Comparison of ENCODE assay signal across 1 cellular context in the genomic region with DNA sequence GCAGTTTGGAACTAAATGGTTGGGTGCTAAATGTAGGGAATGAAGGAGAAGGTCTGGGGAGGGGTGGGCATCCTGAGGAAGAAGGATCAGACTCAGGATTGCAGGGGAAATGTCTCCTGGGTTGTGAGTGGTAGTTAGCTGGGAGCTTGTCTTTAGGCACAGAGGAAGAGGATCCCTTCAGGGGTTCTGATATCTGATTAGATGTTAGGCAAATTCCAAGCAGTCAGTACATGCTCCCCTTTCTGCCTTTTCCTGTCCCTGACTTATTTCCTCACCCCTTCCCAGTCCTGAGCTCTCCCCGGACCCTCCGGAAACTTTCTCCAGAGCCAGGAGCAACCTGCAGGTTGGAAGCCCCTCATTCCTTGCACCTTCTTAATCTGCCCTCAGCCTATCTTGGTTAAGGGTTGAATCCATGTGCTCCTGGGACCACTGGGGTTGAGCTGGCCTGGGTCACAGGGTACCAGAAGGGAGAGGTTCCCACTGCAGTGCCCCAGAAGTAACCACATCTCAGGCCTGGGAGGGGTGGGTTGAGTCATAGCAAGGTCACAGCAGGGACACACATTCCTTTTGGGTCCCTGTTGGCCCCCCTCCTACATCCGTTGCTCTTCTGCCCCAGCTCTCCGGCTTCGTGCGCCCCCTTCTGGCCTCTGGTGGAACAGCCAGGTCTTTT.
A peak's percentile ranks its signal among the peaks of the same experiment; 100 is the strongest.
TF ChIP-seq lines count a peak whose summit lies in the region.

No MANE protein-coding gene starts in this region.

TF ChIP-seq in HepG2, 621 proteins besides CTCF, POLR2A, EP300 and RAD21 (continued from another document and continues in another):
- 0 out of 2 replicates have a peak, but pooled peaks have one; percentile 21 for TF ChIP-seq ZSCAN29 (CRISPR knock-in tag; conservative IDR thresholded peaks at IDR 0.05)
- no peak for TF ChIP-seq ZFP36L1 (CRISPR knock-in tag; IDR thresholded peaks at IDR 0.05)
- TF ChIP-seq, protein P1, sequence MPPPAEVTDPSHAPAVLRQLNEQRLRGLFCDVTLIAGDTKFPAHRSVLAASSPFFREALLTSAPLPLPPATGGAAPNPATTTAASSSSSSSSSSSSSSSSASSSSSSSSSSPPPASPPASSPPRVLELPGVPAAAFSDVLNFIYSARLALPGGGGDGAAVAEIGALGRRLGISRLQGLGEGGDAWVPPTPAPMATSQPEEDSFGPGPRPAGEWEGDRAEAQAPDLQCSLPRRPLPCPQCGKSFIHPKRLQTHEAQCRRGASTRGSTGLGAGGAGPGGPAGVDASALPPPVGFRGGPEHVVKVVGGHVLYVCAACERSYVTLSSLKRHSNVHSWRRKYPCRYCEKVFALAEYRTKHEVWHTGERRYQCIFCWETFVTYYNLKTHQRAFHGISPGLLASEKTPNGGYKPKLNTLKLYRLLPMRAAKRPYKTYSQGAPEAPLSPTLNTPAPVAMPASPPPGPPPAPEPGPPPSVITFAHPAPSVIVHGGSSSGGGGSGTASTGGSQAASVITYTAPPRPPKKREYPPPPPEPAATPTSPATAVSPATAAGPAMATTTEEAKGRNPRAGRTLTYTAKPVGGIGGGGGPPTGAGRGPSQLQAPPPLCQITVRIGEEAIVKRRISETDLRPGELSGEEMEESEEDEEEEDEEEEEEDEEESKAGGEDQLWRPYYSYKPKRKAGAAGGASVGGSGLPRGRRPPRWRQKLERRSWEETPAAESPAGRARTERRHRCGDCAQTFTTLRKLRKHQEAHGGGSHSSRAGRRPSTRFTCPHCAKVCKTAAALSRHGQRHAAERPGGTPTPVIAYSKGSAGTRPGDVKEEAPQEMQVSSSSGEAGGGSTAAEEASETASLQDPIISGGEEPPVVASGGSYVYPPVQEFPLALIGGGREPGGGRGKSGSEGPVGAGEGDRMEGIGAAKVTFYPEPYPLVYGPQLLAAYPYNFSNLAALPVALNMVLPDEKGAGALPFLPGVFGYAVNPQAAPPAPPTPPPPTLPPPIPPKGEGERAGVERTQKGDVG (CRISPR knock-in tag; IDR thresholded peaks at IDR 0.05; ENCODE audit: borderline replicate concordance), result no peak
- no peak for TF ChIP-seq ZNF235 (CRISPR knock-in tag; IDR thresholded peaks at IDR 0.05; ENCODE audit: borderline replicate concordance)
- TF ChIP-seq, protein P2, sequence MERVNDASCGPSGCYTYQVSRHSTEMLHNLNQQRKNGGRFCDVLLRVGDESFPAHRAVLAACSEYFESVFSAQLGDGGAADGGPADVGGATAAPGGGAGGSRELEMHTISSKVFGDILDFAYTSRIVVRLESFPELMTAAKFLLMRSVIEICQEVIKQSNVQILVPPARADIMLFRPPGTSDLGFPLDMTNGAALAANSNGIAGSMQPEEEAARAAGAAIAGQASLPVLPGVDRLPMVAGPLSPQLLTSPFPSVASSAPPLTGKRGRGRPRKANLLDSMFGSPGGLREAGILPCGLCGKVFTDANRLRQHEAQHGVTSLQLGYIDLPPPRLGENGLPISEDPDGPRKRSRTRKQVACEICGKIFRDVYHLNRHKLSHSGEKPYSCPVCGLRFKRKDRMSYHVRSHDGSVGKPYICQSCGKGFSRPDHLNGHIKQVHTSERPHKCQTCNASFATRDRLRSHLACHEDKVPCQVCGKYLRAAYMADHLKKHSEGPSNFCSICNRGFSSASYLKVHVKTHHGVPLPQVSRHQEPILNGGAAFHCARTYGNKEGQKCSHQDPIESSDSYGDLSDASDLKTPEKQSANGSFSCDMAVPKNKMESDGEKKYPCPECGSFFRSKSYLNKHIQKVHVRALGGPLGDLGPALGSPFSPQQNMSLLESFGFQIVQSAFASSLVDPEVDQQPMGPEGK (CRISPR knock-in tag; IDR thresholded peaks at IDR 0.05), result peak; percentile 98
- no peak for TF ChIP-seq KLF13 (CRISPR knock-in tag; IDR thresholded peaks at IDR 0.05)
- no peak for TF ChIP-seq ZNF224 (CRISPR knock-in tag; IDR thresholded peaks at IDR 0.05)
- TF ChIP-seq, protein P3, sequence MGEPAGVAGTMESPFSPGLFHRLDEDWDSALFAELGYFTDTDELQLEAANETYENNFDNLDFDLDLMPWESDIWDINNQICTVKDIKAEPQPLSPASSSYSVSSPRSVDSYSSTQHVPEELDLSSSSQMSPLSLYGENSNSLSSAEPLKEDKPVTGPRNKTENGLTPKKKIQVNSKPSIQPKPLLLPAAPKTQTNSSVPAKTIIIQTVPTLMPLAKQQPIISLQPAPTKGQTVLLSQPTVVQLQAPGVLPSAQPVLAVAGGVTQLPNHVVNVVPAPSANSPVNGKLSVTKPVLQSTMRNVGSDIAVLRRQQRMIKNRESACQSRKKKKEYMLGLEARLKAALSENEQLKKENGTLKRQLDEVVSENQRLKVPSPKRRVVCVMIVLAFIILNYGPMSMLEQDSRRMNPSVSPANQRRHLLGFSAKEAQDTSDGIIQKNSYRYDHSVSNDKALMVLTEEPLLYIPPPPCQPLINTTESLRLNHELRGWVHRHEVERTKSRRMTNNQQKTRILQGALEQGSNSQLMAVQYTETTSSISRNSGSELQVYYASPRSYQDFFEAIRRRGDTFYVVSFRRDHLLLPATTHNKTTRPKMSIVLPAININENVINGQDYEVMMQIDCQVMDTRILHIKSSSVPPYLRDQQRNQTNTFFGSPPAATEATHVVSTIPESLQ (CRISPR knock-in tag; conservative IDR thresholded peaks at IDR 0.05), result no peak
- TF ChIP-seq POLR2G (IDR thresholded peaks at IDR 0.05; ENCODE audit: low read depth, low read length), result peak; percentile 39; the same call in 1 of the 2 replicates
- TF ChIP-seq ZFP41 (CRISPR knock-in tag; IDR thresholded peaks at IDR 0.05; ENCODE audit: borderline replicate concordance), result no peak
- TF ChIP-seq, protein P4, sequence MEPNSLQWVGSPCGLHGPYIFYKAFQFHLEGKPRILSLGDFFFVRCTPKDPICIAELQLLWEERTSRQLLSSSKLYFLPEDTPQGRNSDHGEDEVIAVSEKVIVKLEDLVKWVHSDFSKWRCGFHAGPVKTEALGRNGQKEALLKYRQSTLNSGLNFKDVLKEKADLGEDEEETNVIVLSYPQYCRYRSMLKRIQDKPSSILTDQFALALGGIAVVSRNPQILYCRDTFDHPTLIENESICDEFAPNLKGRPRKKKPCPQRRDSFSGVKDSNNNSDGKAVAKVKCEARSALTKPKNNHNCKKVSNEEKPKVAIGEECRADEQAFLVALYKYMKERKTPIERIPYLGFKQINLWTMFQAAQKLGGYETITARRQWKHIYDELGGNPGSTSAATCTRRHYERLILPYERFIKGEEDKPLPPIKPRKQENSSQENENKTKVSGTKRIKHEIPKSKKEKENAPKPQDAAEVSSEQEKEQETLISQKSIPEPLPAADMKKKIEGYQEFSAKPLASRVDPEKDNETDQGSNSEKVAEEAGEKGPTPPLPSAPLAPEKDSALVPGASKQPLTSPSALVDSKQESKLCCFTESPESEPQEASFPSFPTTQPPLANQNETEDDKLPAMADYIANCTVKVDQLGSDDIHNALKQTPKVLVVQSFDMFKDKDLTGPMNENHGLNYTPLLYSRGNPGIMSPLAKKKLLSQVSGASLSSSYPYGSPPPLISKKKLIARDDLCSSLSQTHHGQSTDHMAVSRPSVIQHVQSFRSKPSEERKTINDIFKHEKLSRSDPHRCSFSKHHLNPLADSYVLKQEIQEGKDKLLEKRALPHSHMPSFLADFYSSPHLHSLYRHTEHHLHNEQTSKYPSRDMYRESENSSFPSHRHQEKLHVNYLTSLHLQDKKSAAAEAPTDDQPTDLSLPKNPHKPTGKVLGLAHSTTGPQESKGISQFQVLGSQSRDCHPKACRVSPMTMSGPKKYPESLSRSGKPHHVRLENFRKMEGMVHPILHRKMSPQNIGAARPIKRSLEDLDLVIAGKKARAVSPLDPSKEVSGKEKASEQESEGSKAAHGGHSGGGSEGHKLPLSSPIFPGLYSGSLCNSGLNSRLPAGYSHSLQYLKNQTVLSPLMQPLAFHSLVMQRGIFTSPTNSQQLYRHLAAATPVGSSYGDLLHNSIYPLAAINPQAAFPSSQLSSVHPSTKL (CRISPR knock-in tag; IDR thresholded peaks at IDR 0.05), result peak; percentile 63
- peak; percentile 78 for TF ChIP-seq SAP130 (CRISPR knock-in tag; IDR thresholded peaks at IDR 0.05; ENCODE audit: low read depth)
- peak; percentile 93 for TF ChIP-seq TEAD3 (CRISPR knock-in tag; optimal IDR thresholded peaks at IDR 0.05; ENCODE audit: borderline replicate concordance)
- no peak for TF ChIP-seq ZNF282 (IDR thresholded peaks at IDR 0.05; ENCODE audit: partially characterized antibody)
- TF ChIP-seq, protein P5, sequence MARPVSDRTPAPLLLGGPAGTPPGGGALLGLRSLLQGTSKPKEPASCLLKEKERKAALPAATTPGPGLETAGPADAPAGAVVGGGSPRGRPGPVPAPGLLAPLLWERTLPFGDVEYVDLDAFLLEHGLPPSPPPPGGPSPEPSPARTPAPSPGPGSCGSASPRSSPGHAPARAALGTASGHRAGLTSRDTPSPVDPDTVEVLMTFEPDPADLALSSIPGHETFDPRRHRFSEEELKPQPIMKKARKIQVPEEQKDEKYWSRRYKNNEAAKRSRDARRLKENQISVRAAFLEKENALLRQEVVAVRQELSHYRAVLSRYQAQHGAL (CRISPR knock-in tag; IDR thresholded peaks at IDR 0.05; ENCODE audit: not compliant biosample characterization), result no peak
- no peak for TF ChIP-seq GFI1 (CRISPR knock-in tag; IDR thresholded peaks at IDR 0.05; ENCODE audit: borderline replicate concordance)
- TF ChIP-seq PLRG1 (conservative IDR thresholded peaks at IDR 0.05), result no peak
- no peak for TF ChIP-seq AHR (CRISPR knock-in tag; IDR thresholded peaks at IDR 0.05)
- no peak for TF ChIP-seq ZNF20 (CRISPR knock-in tag; IDR thresholded peaks at IDR 0.05)
- TF ChIP-seq ZNF530 (CRISPR knock-in tag; IDR thresholded peaks at IDR 0.05; ENCODE audit: low read depth), result no peak
- no peak for TF ChIP-seq ARNTL (CRISPR knock-in tag; IDR thresholded peaks at IDR 0.05)
- TF ChIP-seq SATB2 (CRISPR knock-in tag; IDR thresholded peaks at IDR 0.05), result no peak
- no peak for TF ChIP-seq ZNF180 (CRISPR knock-in tag; IDR thresholded peaks at IDR 0.05; ENCODE audit: borderline replicate concordance, low read depth)
- TF ChIP-seq SNAPC2 (CRISPR knock-in tag; IDR thresholded peaks at IDR 0.05), result no peak
- TF ChIP-seq GABPB1 (CRISPR knock-in tag; IDR thresholded peaks at IDR 0.05), result peak; percentile 47
- TF ChIP-seq KAT8 (CRISPR knock-in tag; IDR thresholded peaks at IDR 0.05), result 0 out of 2 replicates have a peak, but pooled peaks have one; percentile 36
- TF ChIP-seq ZNF543 (CRISPR knock-in tag; IDR thresholded peaks at IDR 0.05), result no peak
- TF ChIP-seq ZFP1 (CRISPR knock-in tag; IDR thresholded peaks at IDR 0.05), result no peak
- no peak for TF ChIP-seq CEBPB (IDR thresholded peaks at IDR 0.05; ENCODE audit: borderline replicate concordance, low read depth, low read length)
- TF ChIP-seq, protein P6, sequence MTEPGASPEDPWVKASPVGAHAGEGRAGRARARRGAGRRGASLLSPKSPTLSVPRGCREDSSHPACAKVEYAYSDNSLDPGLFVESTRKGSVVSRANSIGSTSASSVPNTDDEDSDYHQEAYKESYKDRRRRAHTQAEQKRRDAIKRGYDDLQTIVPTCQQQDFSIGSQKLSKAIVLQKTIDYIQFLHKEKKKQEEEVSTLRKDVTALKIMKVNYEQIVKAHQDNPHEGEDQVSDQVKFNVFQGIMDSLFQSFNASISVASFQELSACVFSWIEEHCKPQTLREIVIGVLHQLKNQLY (CRISPR knock-in tag; IDR thresholded peaks at IDR 0.05), result no peak
- no peak for TF ChIP-seq GABPA (IDR thresholded peaks at IDR 0.05; ENCODE audit: low read depth, low read length)
- peak; percentile 29; the same call in 1 of the 2 replicates for TF ChIP-seq GABPA (CRISPR knock-in tag; IDR thresholded peaks at IDR 0.05; ENCODE audit: low read depth)
- TF ChIP-seq ZNF326 (CRISPR knock-in tag; IDR thresholded peaks at IDR 0.05; ENCODE audit: borderline replicate concordance), result no peak
- TF ChIP-seq FOSL2 (CRISPR knock-in tag; IDR thresholded peaks at IDR 0.05), result peak; percentile 94
- TF ChIP-seq ZNF605 (CRISPR knock-in tag; IDR thresholded peaks at IDR 0.05), result no peak
- 0 out of 2 replicates have a peak, but pooled peaks have one; percentile 20 for TF ChIP-seq BCL6 (CRISPR knock-in tag; IDR thresholded peaks at IDR 0.05)
- TF ChIP-seq ZSCAN31 (CRISPR knock-in tag; IDR thresholded peaks at IDR 0.05; ENCODE audit: low read depth), result no peak
- TF ChIP-seq SMAD3 (CRISPR knock-in tag; IDR thresholded peaks at IDR 0.05), result no peak
- TF ChIP-seq, protein P7, sequence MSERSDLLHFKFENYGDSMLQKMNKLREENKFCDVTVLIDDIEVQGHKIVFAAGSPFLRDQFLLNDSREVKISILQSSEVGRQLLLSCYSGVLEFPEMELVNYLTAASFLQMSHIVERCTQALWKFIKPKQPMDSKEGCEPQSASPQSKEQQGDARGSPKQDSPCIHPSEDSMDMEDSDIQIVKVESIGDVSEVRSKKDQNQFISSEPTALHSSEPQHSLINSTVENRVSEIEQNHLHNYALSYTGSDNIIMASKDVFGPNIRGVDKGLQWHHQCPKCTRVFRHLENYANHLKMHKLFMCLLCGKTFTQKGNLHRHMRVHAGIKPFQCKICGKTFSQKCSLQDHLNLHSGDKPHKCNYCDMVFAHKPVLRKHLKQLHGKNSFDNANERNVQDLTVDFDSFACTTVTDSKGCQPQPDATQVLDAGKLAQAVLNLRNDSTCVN (CRISPR knock-in tag; IDR thresholded peaks at IDR 0.05; ENCODE audit: borderline replicate concordance), result no peak
- no peak for TF ChIP-seq CENPX (CRISPR knock-in tag; IDR thresholded peaks at IDR 0.05)
- no peak for TF ChIP-seq IKZF1 (IDR thresholded peaks at IDR 0.05)
- TF ChIP-seq HNF4A (CRISPR knock-in tag; IDR thresholded peaks at IDR 0.05), result peak; percentile 40; the same call in 1 of the 2 replicates
- TF ChIP-seq ZBTB1 (CRISPR knock-in tag; IDR thresholded peaks at IDR 0.05; ENCODE audit: borderline replicate concordance), result no peak
- peak; percentile 64; the same call in 1 of the 2 replicates for TF ChIP-seq RCOR2 (CRISPR knock-in tag; IDR thresholded peaks at IDR 0.05)
- no peak for TF ChIP-seq FOXO1 (CRISPR knock-in tag; IDR thresholded peaks at IDR 0.05)
- TF ChIP-seq ZNF652 (CRISPR knock-in tag; IDR thresholded peaks at IDR 0.05; ENCODE audit: borderline replicate concordance, low read depth), result no peak
- no peak for TF ChIP-seq ZNF432 (CRISPR knock-in tag; IDR thresholded peaks at IDR 0.05; ENCODE audit: borderline replicate concordance)
- peak; percentile 24; the same call in 1 of the 2 replicates for TF ChIP-seq MEF2D (CRISPR knock-in tag; IDR thresholded peaks at IDR 0.05)
- TF ChIP-seq MTA3 (CRISPR knock-in tag; IDR thresholded peaks at IDR 0.05), result no peak
- TF ChIP-seq, protein P8, sequence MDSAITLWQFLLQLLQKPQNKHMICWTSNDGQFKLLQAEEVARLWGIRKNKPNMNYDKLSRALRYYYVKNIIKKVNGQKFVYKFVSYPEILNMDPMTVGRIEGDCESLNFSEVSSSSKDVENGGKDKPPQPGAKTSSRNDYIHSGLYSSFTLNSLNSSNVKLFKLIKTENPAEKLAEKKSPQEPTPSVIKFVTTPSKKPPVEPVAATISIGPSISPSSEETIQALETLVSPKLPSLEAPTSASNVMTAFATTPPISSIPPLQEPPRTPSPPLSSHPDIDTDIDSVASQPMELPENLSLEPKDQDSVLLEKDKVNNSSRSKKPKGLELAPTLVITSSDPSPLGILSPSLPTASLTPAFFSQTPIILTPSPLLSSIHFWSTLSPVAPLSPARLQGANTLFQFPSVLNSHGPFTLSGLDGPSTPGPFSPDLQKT (CRISPR knock-in tag; IDR thresholded peaks at IDR 0.05; ENCODE audit: borderline replicate concordance), result no peak
- TF ChIP-seq HNRNPK (IDR thresholded peaks at IDR 0.05; ENCODE audit: low read depth, low read length, poor library complexity, severe bottlenecking), result peak; percentile 27
- TF ChIP-seq ZNF331 (CRISPR knock-in tag; IDR thresholded peaks at IDR 0.05), result no peak
- TF ChIP-seq STAT5B (CRISPR knock-in tag; IDR thresholded peaks at IDR 0.05), result no peak
- TF ChIP-seq ZNF616 (CRISPR knock-in tag; IDR thresholded peaks at IDR 0.05; ENCODE audit: low read depth), result no peak
- TF ChIP-seq ZBTB7B (CRISPR knock-in tag; IDR thresholded peaks at IDR 0.05), result peak; percentile 79
- no peak for TF ChIP-seq ZNF260 (CRISPR knock-in tag; IDR thresholded peaks at IDR 0.05; ENCODE audit: borderline replicate concordance, low read depth)
- no peak for TF ChIP-seq RORA (CRISPR knock-in tag; IDR thresholded peaks at IDR 0.05)
